ENCODE assay signal across 13 cellular contexts in the genomic region with DNA sequence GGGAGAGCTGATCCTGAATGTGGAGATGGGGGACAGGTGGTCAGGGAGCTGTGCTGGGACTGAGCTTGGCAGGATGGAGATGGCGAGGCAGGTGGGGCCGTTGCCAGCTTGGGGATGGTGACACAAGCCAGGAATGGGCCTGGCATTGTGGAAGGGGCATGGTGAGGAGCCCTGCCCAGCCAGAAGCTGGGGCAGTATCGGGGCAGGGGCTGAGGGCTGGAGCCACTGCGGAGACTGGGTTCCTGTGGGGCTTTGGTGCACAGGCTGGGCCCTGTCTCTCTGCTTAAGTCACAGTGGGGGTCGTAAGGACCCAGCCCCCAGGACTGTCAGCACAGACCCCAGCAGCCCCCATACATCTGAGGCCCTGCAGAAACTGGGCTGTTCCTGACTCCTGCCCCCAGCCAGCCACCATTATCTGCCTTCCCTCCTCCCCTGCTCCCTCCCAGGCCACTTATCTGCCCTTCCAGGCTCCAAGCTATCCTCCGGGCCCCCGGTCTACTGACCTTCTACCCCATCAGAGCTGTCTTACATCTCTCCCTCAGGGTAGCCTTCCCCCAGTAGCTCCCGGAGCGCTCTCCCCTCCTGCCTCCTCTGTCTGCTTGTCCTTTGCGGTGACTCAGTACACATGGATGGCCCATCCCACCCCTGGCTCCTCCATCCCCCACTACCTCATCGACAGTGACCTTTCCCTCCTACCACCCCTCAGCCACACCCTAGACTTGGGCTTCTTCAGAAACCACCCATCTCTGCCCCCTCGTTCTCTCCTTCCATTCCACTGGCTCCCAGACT. TPM values are rescaled to one million over a fixed set of nuclear protein-coding genes. Genes with fewer than 3 reads are reported as not detected.
DNase-seq lines count a peak whose midpoint lies in the region; ATAC-seq and TF ChIP-seq lines count a peak whose summit lies in the region.
"Had no signal": no experiment of that assay in that cellular context is flagged by ENCODE, and none has a peak within 500 bp of the region (broad histone marks: within the 10 kb centered on the region; RNA-seq: fewer than 3 reads in every experiment).

No MANE protein-coding gene starts in this region.

- ATAC-seq in activated CD8-positive, alpha-beta memory T cell treated with anti-CD3 and anti-CD28 coated beads, Interleukin-2, amount 10 ng/mL, durations not matched to agents 7 days and 5 days, result no peak
- no peak for ATAC-seq in mucosa of descending colon

- H3K36me3 ChIP-seq in endodermal cell (ENCODE audit: control insufficient read depth, insufficient read depth, low read length) (no peaks in the 10 kb centered on the region), mucosa of descending colon (ENCODE audit: low read depth) (no peaks in the 10 kb centered on the region)

- no peaks in the 10 kb centered on the region for H3K9me3 ChIP-seq in endodermal cell (ENCODE audit: control insufficient read depth, low read length)
- H3K9me3 ChIP-seq in mucosa of descending colon, result no peaks in the 10 kb centered on the region

- H3K27ac ChIP-seq in endodermal cell (ENCODE audit: low read depth, low read length) (no peak overlapping the region), RWPE1 (no peak overlapping the region)

- no peaks in the 10 kb centered on the region for H3K36me3 Mint-ChIP-seq in activated CD8-positive, alpha-beta memory T cell treated with anti-CD3 and anti-CD28 coated beads, Interleukin-2, amount 10 ng/mL, durations not matched to agents 7 days and 5 days
- H3K36me3 Mint-ChIP-seq in endodermal cell (ENCODE audit: low read depth) (peaks cover 4% of the 10 kb centered on the region), type B pancreatic cell (peaks cover 10% of the 10 kb centered on the region)

- no peak overlapping the region for H3K4me3 Mint-ChIP-seq in activated CD8-positive, alpha-beta memory T cell treated with anti-CD3 and anti-CD28 coated beads, Interleukin-2, amount 10 ng/mL, durations not matched to agents 7 days and 5 days
- H3K4me3 Mint-ChIP-seq in endodermal cell (no peak overlapping the region), type B pancreatic cell (no peak overlapping the region)
- H3K4me3 Mint-ChIP-seq: memory B cell had no signal

- no peaks in the 10 kb centered on the region for H3K27me3 Mint-ChIP-seq in activated CD8-positive, alpha-beta memory T cell treated with anti-CD3 and anti-CD28 coated beads, Interleukin-2, amount 10 ng/mL, durations not matched to agents 7 days and 5 days
- H3K27me3 Mint-ChIP-seq in endodermal cell (ENCODE audit: insufficient read depth) (no peaks in the 10 kb centered on the region), type B pancreatic cell (no peaks in the 10 kb centered on the region)

- 88 to 90% methylated on average over 6 to 12 of the region's 12 CpGs for WGBS in endodermal cell (ENCODE audit: insufficient coverage in 1 of 2, insufficient read length in 1 of 2), 2 experiments

- POLR2A ChIA-PET in RWPE1 (lab: Yijun Ruan, JAX; ENCODE audit: low non-redundant PET), result no interaction called here

- H3K27me3 ChIP-seq in endodermal cell (ENCODE audit: control insufficient read depth, insufficient read depth, low read length, poor library complexity, severe bottlenecking), result no peaks in the 10 kb centered on the region

- no peaks in the 10 kb centered on the region for H3K4me1 Mint-ChIP-seq in activated CD8-positive, alpha-beta memory T cell treated with anti-CD3 and anti-CD28 coated beads, Interleukin-2, amount 10 ng/mL, durations not matched to agents 7 days and 5 days
- H3K4me1 Mint-ChIP-seq in endodermal cell (no peaks in the 10 kb centered on the region), type B pancreatic cell (ENCODE audit: unreplicated experiment) (peaks cover 7% of the 10 kb centered on the region)

- no peaks in the 10 kb centered on the region for H3K9me3 Mint-ChIP-seq in activated CD8-positive, alpha-beta memory T cell treated with anti-CD3 and anti-CD28 coated beads, Interleukin-2, amount 10 ng/mL, durations not matched to agents 7 days and 5 days (ENCODE audit: low read depth)
- H3K9me3 Mint-ChIP-seq in endodermal cell (no peaks in the 10 kb centered on the region), type B pancreatic cell (no peaks in the 10 kb centered on the region)
- H3K9me3 Mint-ChIP-seq: memory B cell had no signal

- TF ChIP-seq CTCF in endodermal cell (conservative IDR thresholded peaks at IDR 0.05) (no peak), mucosa of descending colon (IDR thresholded peaks at IDR 0.05) (no peak), type B pancreatic cell (conservative IDR thresholded peaks at IDR 0.05) (no peak), RWPE1 (conservative IDR thresholded peaks at IDR 0.05; ENCODE audit: low read depth) (no peak)

- H3K4me3 ChIP-seq in endodermal cell (ENCODE audit: low read length) (no peak overlapping the region), mucosa of descending colon (no peak overlapping the region)
- H3K4me3 ChIP-seq: skin epidermis had no signal

- H3K4me1 ChIP-seq in endodermal cell (ENCODE audit: control insufficient read depth, insufficient read depth, low read length) (no peaks in the 10 kb centered on the region), mucosa of descending colon (ENCODE audit: low read depth) (no peaks in the 10 kb centered on the region)

- no peak overlapping the region for H3K9ac ChIP-seq in endodermal cell (ENCODE audit: extremely low read depth, low read length, poor library complexity, severe bottlenecking)

- no peak overlapping the region for H3K27ac Mint-ChIP-seq in activated CD8-positive, alpha-beta memory T cell treated with anti-CD3 and anti-CD28 coated beads, Interleukin-2, amount 10 ng/mL, durations not matched to agents 7 days and 5 days
- H3K27ac Mint-ChIP-seq in endodermal cell (no peak overlapping the region), type B pancreatic cell (no peak overlapping the region)
- H3K27ac Mint-ChIP-seq: memory B cell had no signal

- intact Hi-C loops in mucosa of descending colon (cut with DNase I, micrococcal nuclease), result no loop called here

- CTCF ChIA-PET in activated CD8-positive, alpha-beta memory T cell treated with anti-CD3 and anti-CD28 coated beads, Interleukin-2, amount 10 ng/mL, durations not matched to agents 7 days and 5 days (lab: Charles Lee), result interaction anchor here (1.3 to 1.7 kb wide), 2 partner anchors 9 to 96 kb away, joined by 5 to 9 read pairs; no protein-coding TSS in a partner anchor
- CTCF ChIA-PET in RWPE1 (lab: Yijun Ruan, JAX), result interaction anchor here (1.1 kb wide), 1 partner anchor 17 kb away, joined by 3 read pairs; no protein-coding TSS in a partner anchor

- peak; percentile 43 for DNase-seq in activated CD8-positive, alpha-beta memory T cell treated with anti-CD3 and anti-CD28 coated beads for 24 hours
- DNase-seq in activated CD8-positive, alpha-beta memory T cell treated with anti-CD3 and anti-CD28 coated beads, Interleukin-2, amount 10 ng/mL, durations not matched to agents 7 days and 5 days, result no peak
- peak; percentile 39 for DNase-seq in endodermal cell
- DNase-seq in mucosa of descending colon, result peak in 2 of 3 donors; percentile 15 to 33
- DNase-seq in type B pancreatic cell (ENCODE audit: extremely low spot score, unreplicated experiment), result peak; percentile 68
- DNase-seq in RWPE1 (ENCODE audit: low spot score), result no peak
- DNase-seq in NCI-H146 (lab: John Stamatoyannopoulos, UW), result no peak
- DNase-seq in DMS114 treated with DMSO at 0.1 percent for 48 hours (lab: John Stamatoyannopoulos, UW; ENCODE audit: unreplicated experiment), result no peak
- DNase-seq: ACHN; activated naive CD4-positive, alpha-beta T cell; cortex of kidney had no signal

RNA-seq across cellular contexts. Expression of gene PPIF, which starts 44.2 kb away (rescaled TPM):
- total RNA-seq in activated CD8-positive, alpha-beta memory T cell treated with anti-CD3 and anti-CD28 coated beads, Interleukin-2, amount 10 ng/mL, durations not matched to agents 7 days and 5 days, result 100 to 1,000 TPM; 119 to 144 TPM
- total RNA-seq in endodermal cell (10 to 100 TPM; 50.4 to 51.0 TPM), mucosa of descending colon (10 to 100 TPM; 54.6 to 88.5 (median 77.3) TPM), type B pancreatic cell (ENCODE audit: low replicate concordance) (67.5 and 91.3 TPM in 2 replicates)
- 54.6 TPM for polyA plus RNA-seq in endodermal cell (2013, experiment 1 of 2)
- 46.4 TPM for polyA plus RNA-seq in endodermal cell (2013, experiment 2 of 2)

RNA-seq across cellular contexts. Expression of gene ZCCHC24, which starts 54.0 kb away (rescaled TPM):
- 1 to 10 TPM; 2.4 to 3.1 TPM for total RNA-seq in activated CD8-positive, alpha-beta memory T cell treated with anti-CD3 and anti-CD28 coated beads, Interleukin-2, amount 10 ng/mL, durations not matched to agents 7 days and 5 days
- total RNA-seq in endodermal cell (10 to 100 TPM in 1 of 2 donors, 1 to 10 TPM in 1; 7.6 to 10.7 TPM), mucosa of descending colon (100 to 1,000 TPM in 1 of 3 donors, 10 to 100 TPM in 1, 1 to 10 TPM in 1; 5.6 to 125 (median 22.8) TPM), type B pancreatic cell (ENCODE audit: low replicate concordance) (2.7 and 29.1 TPM in 2 replicates)
- polyA plus RNA-seq in endodermal cell (2013, experiment 1 of 2), result 11.2 TPM
- 11.5 TPM for polyA plus RNA-seq in endodermal cell (2013, experiment 2 of 2)

Comparison
In these comparisons a context has a peak if more than half of its experiments do, and no peak if none do; other contexts are left out.
1. DNase-seq: peak in activated CD8-positive, alpha-beta memory T cell treated with anti-CD3 and anti-CD28 coated beads for 24 hours (single experiment), endodermal cell (single experiment), mucosa of descending colon (2 of 3) and type B pancreatic cell (single experiment); none in activated CD8-positive, alpha-beta memory T cell treated with anti-CD3 and anti-CD28 coated beads, Interleukin-2, amount 10 ng/mL, durations not matched to agents 7 days and 5 days (single experiment), RWPE1 (single experiment), NCI-H146 (single experiment) and DMS114 treated with DMSO at 0.1 percent for 48 hours (single experiment).